19 cellular contexts compared by ENCODE assay signal in genomic region chr9:12862596-12862995, GRCh38.
DNase-seq lines count a peak whose midpoint lies in the region; ATAC-seq, FAIRE-seq and TF ChIP-seq lines count a peak whose summit lies in the region.
"Had no signal": no experiment of that assay in that cellular context is flagged by ENCODE, and none has a peak within 500 bp of the region (broad histone marks: within the 10 kb centered on the region; RNA-seq: fewer than 3 reads in every experiment).

No MANE protein-coding gene starts in this region.

- no peaks in the 10 kb centered on the region for H3K36me3 ChIP-seq in HEK293 (ENCODE audit: control insufficient read depth in 2 of 2, insufficient read depth in 1 of 2, low read length in 2 of 2)

- DNase-seq in dedifferentiated amniotic fluid mesenchymal stem cell (ENCODE audit: extremely low spot score) = peak; percentile 41
- peak; percentile 13 for DNase-seq in myocyte (ENCODE audit: low read depth)
- DNase-seq in GOT3 (lab: John Stamatoyannopoulos, UW) = no peak
- no peak for DNase-seq in nucleus accumbens (lab: John Stamatoyannopoulos, UW)
- DNase-seq: 8988T; CD4-positive, alpha-beta memory T cell; HFFc6; NCI-H1092 treated with DMSO at 0.1 percent for 48 hours; NCI-H1694; NCI-H2107; SHP77 treated with DMSO at 0.1 percent for 48 hours had no signal

- TF ChIP-seq CTCF in HEK293 (tag by site-specific recombination; IDR thresholded peaks at IDR 0.05) = no peak

- CTCF ChIA-PET in HEK293 (lab: Yijun Ruan, JAX) = interaction anchor here (1.1 kb wide), 1 partner anchor 139 kb away, joined by 5 read pairs; no protein-coding TSS in a partner anchor

- peak; percentile 99 for FAIRE-seq in A204.1 (lab: Jason Lieb, UNC)
- FAIRE-seq: G401.6, GM12892, K562 had no signal

- H3K9me3 ChIP-seq in HEK293 (ENCODE audit: control insufficient read depth, insufficient read depth, low read depth, low read length) = no peaks in the 10 kb centered on the region

- H3K27ac ChIP-seq in HEK293 (ENCODE audit: extremely low read depth, low read depth, low read length) = no peak overlapping the region

- POLR2A ChIA-PET in HEK293 (lab: Yijun Ruan, JAX) = no interaction called here

- no peak for ATAC-seq in HG03039 (IDR thresholded peaks at IDR 0.05; ENCODE audit: unreplicated experiment)
- ATAC-seq in HG03521 (IDR thresholded peaks at IDR 0.05; ENCODE audit: unreplicated experiment) = no peak
- ATAC-seq: K562, Panc1 had no signal

- H3K4me1 ChIP-seq in HEK293 (ENCODE audit: control insufficient read depth, insufficient read depth, low read length) = peaks cover 8% of the 10 kb centered on the region

- H3K4me3 ChIP-seq in HEK293 (ENCODE audit: low read depth, low read length) = no peak overlapping the region
- H3K4me3 ChIP-seq: K562 had no signal

TF ChIP-seq in HEK293, 187 proteins besides CTCF, POLR2A, EP300 and RAD21:
- no peak for TF ChIP-seq KLF8 (tag by site-specific recombination; IDR thresholded peaks at IDR 0.05)
- TF ChIP-seq ZNF391 (tag by site-specific recombination; IDR thresholded peaks at IDR 0.05; ENCODE audit: borderline replicate concordance, low read depth) = no peak
- TF ChIP-seq, protein P1, sequence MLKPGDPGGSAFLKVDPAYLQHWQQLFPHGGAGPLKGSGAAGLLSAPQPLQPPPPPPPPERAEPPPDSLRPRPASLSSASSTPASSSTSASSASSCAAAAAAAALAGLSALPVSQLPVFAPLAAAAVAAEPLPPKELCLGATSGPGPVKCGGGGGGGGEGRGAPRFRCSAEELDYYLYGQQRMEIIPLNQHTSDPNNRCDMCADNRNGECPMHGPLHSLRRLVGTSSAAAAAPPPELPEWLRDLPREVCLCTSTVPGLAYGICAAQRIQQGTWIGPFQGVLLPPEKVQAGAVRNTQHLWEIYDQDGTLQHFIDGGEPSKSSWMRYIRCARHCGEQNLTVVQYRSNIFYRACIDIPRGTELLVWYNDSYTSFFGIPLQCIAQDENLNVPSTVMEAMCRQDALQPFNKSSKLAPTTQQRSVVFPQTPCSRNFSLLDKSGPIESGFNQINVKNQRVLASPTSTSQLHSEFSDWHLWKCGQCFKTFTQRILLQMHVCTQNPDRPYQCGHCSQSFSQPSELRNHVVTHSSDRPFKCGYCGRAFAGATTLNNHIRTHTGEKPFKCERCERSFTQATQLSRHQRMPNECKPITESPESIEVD (tag by site-specific recombination; IDR thresholded peaks at IDR 0.05) = 0 out of 2 replicates have a peak, but pooled peaks have one; percentile 22
- peak; percentile 44; the same call in 1 of the 2 replicates for TF ChIP-seq ZBTB17 (tag by site-specific recombination; IDR thresholded peaks at IDR 0.05)

Comparison
In these comparisons a context has a peak if more than half of its experiments do, and no peak if none do; other contexts are left out.
1. DNase-seq: peak in dedifferentiated amniotic fluid mesenchymal stem cell (single experiment) and myocyte (single experiment); none in GOT3 (single experiment) and nucleus accumbens (0 of 56).